ENCODE assay signal across 8 cellular contexts in the genomic region with DNA sequence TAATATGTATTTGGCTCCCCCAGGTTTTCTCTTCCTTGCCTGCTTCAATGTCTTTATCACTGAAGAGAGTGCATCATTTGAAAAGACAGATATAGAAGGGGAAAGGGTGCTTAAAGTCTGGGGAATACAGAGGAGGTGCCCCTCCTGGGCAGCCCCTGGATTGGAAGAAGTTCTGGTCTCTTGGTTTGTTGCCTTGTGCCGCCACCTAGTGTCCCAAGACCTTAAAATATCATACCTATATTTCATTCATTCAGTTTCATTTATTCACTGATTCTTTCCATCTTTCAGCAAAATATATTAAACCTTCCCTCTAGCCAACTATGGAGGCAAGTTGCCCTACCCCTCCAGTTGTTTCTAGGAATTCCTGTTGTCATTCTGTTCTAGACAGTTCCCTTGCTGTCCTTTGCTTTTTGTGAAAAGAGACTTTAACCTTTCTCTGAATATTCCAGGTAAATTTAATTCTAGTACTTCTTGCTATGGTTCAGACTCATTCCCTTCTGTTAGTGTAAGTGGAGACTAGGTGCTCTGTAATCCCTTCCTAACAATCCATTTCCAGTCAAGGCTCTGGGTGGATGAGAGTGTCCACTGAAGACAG. TPM values are rescaled to one million over a fixed set of nuclear protein-coding genes. Genes with fewer than 3 reads are reported as not detected.
DNase-seq lines count a peak whose midpoint lies in the region; ATAC-seq and TF ChIP-seq lines count a peak whose summit lies in the region.

No MANE protein-coding gene starts in this region.

- H3K4me1 Mint-ChIP-seq in activated T-cell treated with anti-CD3 and anti-CD28 coated beads, Interleukin-2, amount 50 U/mL, for 72 hours (ENCODE audit: low read depth), result peaks cover 24% of the 10 kb centered on the region

- no peak overlapping the region for H3K27ac ChIP-seq in right lobe of liver

- no peak overlapping the region for H3K27ac Mint-ChIP-seq in activated T-cell treated with anti-CD3 and anti-CD28 coated beads, Interleukin-2, amount 50 U/mL, for 72 hours

- H3K36me3 Mint-ChIP-seq in activated T-cell treated with anti-CD3 and anti-CD28 coated beads, Interleukin-2, amount 50 U/mL, for 72 hours (ENCODE audit: insufficient read depth in 2 of 2), result no peaks in the 10 kb centered on the region

- DNase-seq in NOMO-1 treated with DMSO at 0.1 percent for 48 hours (lab: John Stamatoyannopoulos, UW; ENCODE audit: unreplicated experiment) (peak; percentile 35), NOMO-1 treated with dmso at 0.1 percent for 144 hours (lab: John Stamatoyannopoulos, UW; ENCODE audit: unreplicated experiment) (no peak), NAMALWA (ENCODE audit: low spot score) (peak; percentile 84), right lobe of liver (no peak), DMS79 (lab: John Stamatoyannopoulos, UW) (no peak)
- peak; percentile 40 to 48 for DNase-seq in activated T-cell treated with anti-CD3 and anti-CD28 coated beads, Interleukin-2, amount 50 U/mL, for 72 hours
- DNase-seq in central memory CD4-positive, alpha-beta T cell, result no peak

- no peaks in the 10 kb centered on the region for H3K4me1 ChIP-seq in right lobe of liver

- intact Hi-C loops in right lobe of liver (cut with DNase I), result loop anchor here (5.0 kb wide), 1 partner anchor 57 kb away; no protein-coding TSS in a partner anchor

- peaks cover 63% of the 10 kb centered on the region for H3K27me3 Mint-ChIP-seq in activated T-cell treated with anti-CD3 and anti-CD28 coated beads, Interleukin-2, amount 50 U/mL, for 72 hours (ENCODE audit: low read depth)

- TF ChIP-seq POLR2A in right lobe of liver (IDR thresholded peaks at IDR 0.05), result no peak

- H3K9me3 ChIP-seq in right lobe of liver, result no peaks in the 10 kb centered on the region

- peaks cover 0 to 22% of the 10 kb centered on the region in 2 donors for H3K27me3 ChIP-seq in right lobe of liver

- no peak for ATAC-seq in activated T-cell treated with anti-CD3 and anti-CD28 coated beads, Interleukin-2, amount 50 U/mL, for 72 hours (replicated peaks in 1 of 2)
- ATAC-seq in right lobe of liver, result no peak
- no peak for ATAC-seq in GM21737 (IDR thresholded peaks at IDR 0.05; ENCODE audit: unreplicated experiment)

- no peak overlapping the region for H3K4me3 ChIP-seq in right lobe of liver

- no peaks in the 10 kb centered on the region for H3K36me3 ChIP-seq in right lobe of liver

- 20% methylated on average over 1 of the region's 1 CpG for WGBS in right lobe of liver (ENCODE audit: insufficient coverage, low coverage, low lambda C conversion rate, missing lambda C conversion rate)

- H3K4me3 Mint-ChIP-seq in activated T-cell treated with anti-CD3 and anti-CD28 coated beads, Interleukin-2, amount 50 U/mL, for 72 hours, result no peak overlapping the region

- peak; percentile 14 to 44 (median 39) for TF ChIP-seq CTCF in right lobe of liver (IDR thresholded peaks at IDR 0.05)

- no peaks in the 10 kb centered on the region for H3K9me3 Mint-ChIP-seq in activated T-cell treated with anti-CD3 and anti-CD28 coated beads, Interleukin-2, amount 50 U/mL, for 72 hours

RNA-seq across cellular contexts. Expression of gene MEF2D, which starts 56.1 kb away (rescaled TPM):
- total RNA-seq in activated T-cell treated with anti-CD3 and anti-CD28 coated beads, Interleukin-2, amount 50 U/mL, for 72 hours, result 10 to 100 TPM; 73.3 to 86.8 TPM
- 10 to 100 TPM; 13.3 to 17.1 (median 15.0) TPM for total RNA-seq in right lobe of liver

Comparison
In these comparisons a context has a peak if more than half of its experiments do, and no peak if none do; other contexts are left out.
1. DNase-seq: peak in NOMO-1 treated with DMSO at 0.1 percent for 48 hours (single experiment), NAMALWA (single experiment) and activated T-cell treated with anti-CD3 and anti-CD28 coated beads, Interleukin-2, amount 50 U/mL, for 72 hours (2 of 2); none in NOMO-1 treated with dmso at 0.1 percent for 144 hours (single experiment), right lobe of liver (0 of 3), central memory CD4-positive, alpha-beta T cell (single experiment) and DMS79 (single experiment).
2. RNA of gene MEF2D, which starts 56.1 kb away (total RNA-seq): 73.3 to 86.8 TPM in activated T-cell treated with anti-CD3 and anti-CD28 coated beads, Interleukin-2, amount 50 U/mL, for 72 hours; 13.3 to 17.1 TPM in right lobe of liver; every median in the first group is over 4 times any median in the second.